ENCODE assay signal across 8 cellular contexts in genomic region chr10:74419491-74420466, GRCh38.
DNase-seq lines count a peak whose midpoint lies in the region; ATAC-seq, FAIRE-seq and TF ChIP-seq lines count a peak whose summit lies in the region.

No MANE protein-coding gene starts in this region.

- peak; percentile 84 for TF ChIP-seq CTCF in KMS-11 (conservative IDR thresholded peaks at IDR 0.05; ENCODE audit: low read depth, low read length)
- TF ChIP-seq CTCF in SU-DHL-6 (IDR thresholded peaks at IDR 0.05; ENCODE audit: insufficient read depth, low read length, poor library complexity, severe bottlenecking), result peak; percentile 81

- no peak for TF ChIP-seq POLR2A in erythroblast (IDR thresholded peaks at IDR 0.05; ENCODE audit: low read length)
- no peak for TF ChIP-seq POLR2A in GM12892 (IDR thresholded peaks at IDR 0.05; ENCODE audit: low read depth, low read length)

- H3K4me2 ChIP-seq in KMS-11 (no peak overlapping the region), SU-DHL-6 (ENCODE audit: low read depth, low read length, poor library complexity, severe bottlenecking) (peak overlapping the region; percentile 25)

- H2AFZ ChIP-seq in KMS-11 (ENCODE audit: low read depth) (no peak overlapping the region), SU-DHL-6 (ENCODE audit: low read depth, low read length, severe bottlenecking) (no peak overlapping the region)

- H3K4me3 ChIP-seq in KMS-11 (IDR thresholded peaks at IDR 0.05; ENCODE audit: insufficient read depth, low read depth, low read length), result no peak overlapping the region
- no peak overlapping the region for H3K4me3 ChIP-seq in SU-DHL-6 (ENCODE audit: insufficient read depth, low read length, poor library complexity, severe bottlenecking)

- peaks cover 24% of the 10 kb centered on the region for H3K4me1 ChIP-seq in KMS-11 (ENCODE audit: low read depth, poor library complexity, severe bottlenecking)

- H3F3A ChIP-seq in SU-DHL-6 (ENCODE audit: insufficient read depth), result no peaks in the 10 kb centered on the region; the same call in 1 of the 2 replicates

- H4K20me1 ChIP-seq in KMS-11 (ENCODE audit: insufficient read depth) (peaks cover 2% of the 10 kb centered on the region; the same call in 1 of the 2 replicates), SU-DHL-6 (ENCODE audit: low read depth, low read length) (no peaks in the 10 kb centered on the region)

- H3K36me3 ChIP-seq in KMS-11 (ENCODE audit: insufficient read depth) (no peaks in the 10 kb centered on the region), SU-DHL-6 (ENCODE audit: low read length) (no peaks in the 10 kb centered on the region)

- no peak for ATAC-seq in HG03045 (IDR thresholded peaks at IDR 0.05; ENCODE audit: unreplicated experiment)
- ATAC-seq in GM18868 (IDR thresholded peaks at IDR 0.05; ENCODE audit: unreplicated experiment), result no peak

- no peak for FAIRE-seq in GM12892 (lab: Jason Lieb, UNC)

- DNase-seq in DMS153 (lab: John Stamatoyannopoulos, UW) (peak; percentile 60), erythroblast (lab: John Stamatoyannopoulos, UW) (peak; percentile 9 to 20), retina (peak; percentile 49), GM12892 (ENCODE audit: insufficient read length) (no peak)

- H3K9me3 ChIP-seq in SU-DHL-6 (ENCODE audit: insufficient read depth, low read length), result no peaks in the 10 kb centered on the region

- no peaks in the 10 kb centered on the region for H3K9me2 ChIP-seq in SU-DHL-6 (replicated peaks; ENCODE audit: insufficient read depth, low read length)

- H3K27me3 ChIP-seq in KMS-11 (ENCODE audit: insufficient read depth, low read depth) (no peaks in the 10 kb centered on the region), SU-DHL-6 (ENCODE audit: low read length) (no peaks in the 10 kb centered on the region)

- H3K27ac ChIP-seq in KMS-11 (no peak overlapping the region), SU-DHL-6 (ENCODE audit: low read depth, low read length) (0 out of 2 replicates have a peak overlapping the region, but pooled peaks have one; percentile 14)

- H3K79me2 ChIP-seq in KMS-11 (ENCODE audit: insufficient read depth, low read depth), result no peaks in the 10 kb centered on the region
- no peaks in the 10 kb centered on the region for H3K79me2 ChIP-seq in SU-DHL-6 (ENCODE audit: insufficient read depth, low read length)

- no peak overlapping the region for H3K9ac ChIP-seq in KMS-11
- H3K9ac ChIP-seq in SU-DHL-6 (ENCODE audit: low read length), result no peak overlapping the region
